8 cellular contexts compared by ENCODE assay signal in the genomic region with DNA sequence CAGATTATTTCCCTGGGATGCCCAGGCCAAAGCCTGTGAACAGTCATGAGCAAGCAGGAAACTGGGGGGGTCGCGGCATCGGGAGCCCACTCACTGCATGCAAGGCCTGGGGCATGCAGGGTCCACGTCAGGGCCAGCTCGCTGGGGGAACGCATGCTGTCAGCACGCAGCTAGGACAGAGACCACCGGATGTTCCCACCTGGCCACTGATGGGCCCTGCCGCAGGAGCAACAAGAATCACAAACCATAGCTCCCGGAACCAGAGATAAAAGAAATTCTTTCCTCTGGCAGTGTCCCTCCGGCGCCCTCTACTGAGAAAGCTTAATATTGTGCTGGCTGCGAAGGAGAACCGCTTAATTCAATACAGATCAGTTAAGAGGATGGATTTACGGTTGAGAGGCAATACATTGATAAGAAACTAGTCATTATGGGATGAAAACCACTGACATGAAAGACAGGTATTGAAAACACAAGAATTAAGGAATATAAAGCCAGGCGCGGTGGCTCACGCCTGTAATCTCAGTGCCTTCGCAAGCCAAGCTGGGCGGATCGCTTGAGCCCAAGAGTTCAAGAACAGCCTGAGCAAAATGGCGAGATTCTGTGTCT. TPM values are rescaled to one million over a fixed set of nuclear protein-coding genes. Genes with fewer than 3 reads are reported as not detected.
A peak's percentile ranks its signal among the peaks of the same experiment; 100 is the strongest.
DNase-seq lines count a peak whose midpoint lies in the region; ATAC-seq and TF ChIP-seq lines count a peak whose summit lies in the region.

No MANE protein-coding gene starts in this region.

- no peaks in the 10 kb centered on the region for H3K9me3 Mint-ChIP-seq in CD14-positive monocyte
- H3K9me3 Mint-ChIP-seq in nephron progenitor cell, result no peaks in the 10 kb centered on the region
- H3K9me3 Mint-ChIP-seq in stimulated activated naive CD8-positive, alpha-beta T cell treated with anti-CD3 and anti-CD28 coated beads, Interleukin-15, amount 100 ng/mL, for 72 hours, result no peaks in the 10 kb centered on the region

- TF ChIP-seq POLR2A in Peyer's patch (IDR thresholded peaks at IDR 0.05) (no peak), esophagus squamous epithelium (IDR thresholded peaks at IDR 0.05) (no peak)

- no peaks in the 10 kb centered on the region for H3K27me3 ChIP-seq in Peyer's patch
- peaks cover 0 to 10% (median 0%) of the 10 kb centered on the region in 4 donors for H3K27me3 ChIP-seq in esophagus squamous epithelium

- H3K4me1 Mint-ChIP-seq in CD14-positive monocyte, result peaks cover 4% of the 10 kb centered on the region
- H3K4me1 Mint-ChIP-seq in nephron progenitor cell, result peaks cover 16% of the 10 kb centered on the region
- H3K4me1 Mint-ChIP-seq in stimulated activated naive CD8-positive, alpha-beta T cell treated with anti-CD3 and anti-CD28 coated beads, Interleukin-15, amount 100 ng/mL, for 72 hours, result peaks cover 11% of the 10 kb centered on the region

- DNase-seq in CD14-positive monocyte (ENCODE audit: low spot score) (peak; percentile 57), HuH-7 (ENCODE audit: low spot score) (peak; percentile 31), Peyer's patch (peak; percentile 58 to 87 (median 72)), esophagus squamous epithelium (lab: John Stamatoyannopoulos, UW) (no peak), nephron progenitor cell (peak; percentile 76)
- peak; percentile 79 to 80 for DNase-seq in activated T-cell treated with anti-CD3 and anti-CD28 coated beads, Interleukin-2, amount 50 U/mL, for 48 hours
- DNase-seq in stimulated activated naive CD8-positive, alpha-beta T cell treated with anti-CD3 and anti-CD28 coated beads, Interleukin-15, amount 100 ng/mL, for 72 hours, result peak; percentile 70 to 76

- H3K36me3 Mint-ChIP-seq in CD14-positive monocyte, result no peaks in the 10 kb centered on the region
- H3K36me3 Mint-ChIP-seq in nephron progenitor cell (ENCODE audit: low read depth), result no peaks in the 10 kb centered on the region

- no peaks in the 10 kb centered on the region for H3K4me1 ChIP-seq in Peyer's patch
- H3K4me1 ChIP-seq in esophagus squamous epithelium, result peaks cover 0 to 32% (median 3%) of the 10 kb centered on the region in 3 donors

- peak; percentile 87 for ATAC-seq in stimulated activated naive CD8-positive, alpha-beta T cell treated with anti-CD3 and anti-CD28 coated beads, Interleukin-15, amount 100 ng/mL, for 72 hours
- no peak for ATAC-seq in HG02759 (IDR thresholded peaks at IDR 0.05; ENCODE audit: unreplicated experiment)

- H3K9me3 ChIP-seq in Peyer's patch (no peaks in the 10 kb centered on the region), esophagus squamous epithelium (no peaks in the 10 kb centered on the region)

- H3K36me3 ChIP-seq in Peyer's patch (no peaks in the 10 kb centered on the region), esophagus squamous epithelium (no peaks in the 10 kb centered on the region)

- intact Hi-C loops in CD14-positive monocyte (cut with micrococcal nuclease), result loop anchor here in 1 of 2 donors (10.0 kb wide), 3 partner anchors 165 to 605 kb away; partner anchors contain the start of genes FLOT1, IER3 and VARS2
- intact Hi-C loops in esophagus squamous epithelium (cut with DNase I), result loop anchor here (10.0 kb wide), 1 partner anchor 255 kb away; no protein-coding TSS in a partner anchor

- H3K4me3 Mint-ChIP-seq in CD14-positive monocyte (peak overlapping the region in 1 of 2 donors; percentile 75), nephron progenitor cell (peak overlapping the region; percentile 42)
- peak overlapping the region; percentile 65 to 67 for H3K4me3 Mint-ChIP-seq in stimulated activated naive CD8-positive, alpha-beta T cell treated with anti-CD3 and anti-CD28 coated beads, Interleukin-15, amount 100 ng/mL, for 72 hours

- no peak overlapping the region for H3K27ac ChIP-seq in Peyer's patch
- no peak overlapping the region for H3K27ac ChIP-seq in esophagus squamous epithelium

- TF ChIP-seq CTCF in CD14-positive monocyte (IDR thresholded peaks at IDR 0.05) (peak; percentile 83), Peyer's patch (IDR thresholded peaks at IDR 0.05) (peak; percentile 41 to 83 (median 75)), esophagus squamous epithelium (IDR thresholded peaks at IDR 0.05) (peak; percentile 42 to 87 (median 74)), nephron progenitor cell (IDR thresholded peaks at IDR 0.05) (peak; percentile 84)

- peaks cover 0 to 15% (median 7%) of the 10 kb centered on the region in 3 donors for H3K27me3 Mint-ChIP-seq in CD14-positive monocyte (ENCODE audit: low read depth in 3 of 3)
- H3K27me3 Mint-ChIP-seq in nephron progenitor cell (ENCODE audit: low read depth, poor library complexity), result peaks cover under 1% of the 10 kb centered on the region
- H3K27me3 Mint-ChIP-seq in stimulated activated naive CD8-positive, alpha-beta T cell treated with anti-CD3 and anti-CD28 coated beads, Interleukin-15, amount 100 ng/mL, for 72 hours, result no peaks in the 10 kb centered on the region

- 21 to 22% methylated on average over 13 to 21 of the region's 22 CpGs for WGBS in esophagus squamous epithelium, 2 donors

- H3K4me3 ChIP-seq in Peyer's patch (peak overlapping the region in 1 of 4 donors; percentile 20), esophagus squamous epithelium (peak overlapping the region in 1 of 4 donors; percentile 41)

- H3K27ac Mint-ChIP-seq in CD14-positive monocyte, result no peak overlapping the region
- no peak overlapping the region for H3K27ac Mint-ChIP-seq in nephron progenitor cell
- H3K27ac Mint-ChIP-seq in stimulated activated naive CD8-positive, alpha-beta T cell treated with anti-CD3 and anti-CD28 coated beads, Interleukin-15, amount 100 ng/mL, for 72 hours, result peak overlapping the region; percentile 14 to 74

RNA-seq across cellular contexts. Expression of gene C6orf15, which starts 32.6 kb away (rescaled TPM):
- polyA plus RNA-seq in CD14-positive monocyte, result not detected
- total RNA-seq in Peyer's patch (not detected), esophagus squamous epithelium (1 to 10 TPM in 1 of 4 donors, not detected in 3; 1.6 TPM)

RNA-seq across cellular contexts. Expression of gene PSORS1C1, which starts 34.8 kb away (rescaled TPM):
- polyA plus RNA-seq in CD14-positive monocyte, result not detected
- total RNA-seq in Peyer's patch, result 10 to 100 TPM in 2 of 4 donors, 1 to 10 TPM in 1, not detected in 1; 6.5 to 26.5 (median 22.0) TPM
- total RNA-seq in esophagus squamous epithelium, result 1 to 10 TPM in 3 of 4 donors, under 1 TPM in 1; 0.06 to 2.7 (median 1.2) TPM

RNA-seq across cellular contexts. Expression of gene CDSN, which starts 40.5 kb away (rescaled TPM):
- polyA plus RNA-seq in CD14-positive monocyte, result not detected
- total RNA-seq in Peyer's patch (under 1 TPM in 1 of 4 donors, not detected in 3; 0.54 TPM), esophagus squamous epithelium (under 1 TPM in 1 of 4 donors, not detected in 3; 0.13 TPM)

RNA-seq across cellular contexts. Expression of gene PSORS1C2, which starts 59.1 kb away (rescaled TPM):
- not detected for polyA plus RNA-seq in CD14-positive monocyte
- total RNA-seq in Peyer's patch (not detected), esophagus squamous epithelium (under 1 TPM in 1 of 4 donors, not detected in 3; 0.91 TPM)

Comparison
In these comparisons a context has a peak if more than half of its experiments do, and no peak if none do; other contexts are left out.
1. H3K27ac Mint-ChIP-seq: peak in stimulated activated naive CD8-positive, alpha-beta T cell treated with anti-CD3 and anti-CD28 coated beads, Interleukin-15, amount 100 ng/mL, for 72 hours (2 of 2); none in CD14-positive monocyte (0 of 7) and nephron progenitor cell (single experiment).
2. Peak in every context shown above with its lines, with median percentiles within 50 percentile points of each other: CTCF ChIP-seq.